Comparison of ENCODE assay signal across 21 cellular contexts in genomic region chr5:43572357-43572756, GRCh38. TPM values are rescaled to one million over a fixed set of nuclear protein-coding genes. Genes with fewer than 3 reads are reported as not detected.
DNase-seq lines count a peak whose midpoint lies in the region; ATAC-seq and TF ChIP-seq lines count a peak whose summit lies in the region.
"Had no signal": no experiment of that assay in that cellular context is flagged by ENCODE, and none has a peak within 500 bp of the region (broad histone marks: within the 10 kb centered on the region; RNA-seq: fewer than 3 reads in every experiment).

No MANE protein-coding gene starts in this region.

- H3K79me2 ChIP-seq in SK-N-SH (ENCODE audit: insufficient read depth) = no peaks in the 10 kb centered on the region

- POLR2A ChIA-PET in SK-N-SH (lab: Yijun Ruan, JAX) (no interaction called here), WTC11 (lab: Charles Lee) (no interaction called here)

- H3K4me3 Mint-ChIP-seq in mesothelial cell of epicardium = no peak overlapping the region
- no peak overlapping the region for H3K4me3 Mint-ChIP-seq in WTC11
- no peak overlapping the region for H3K4me3 Mint-ChIP-seq in HFFc6
- H3K4me3 Mint-ChIP-seq: activated naive CD4-positive, alpha-beta T cell treated with anti-CD3 and anti-CD28 coated beads, Interleukin-2, amount 50 U/mL, for 24 hours; activated T-cell treated with anti-CD3 and anti-CD28 coated beads, Interleukin-2, amount 50 U/mL, for 4 hours; endodermal cell; stimulated activated effector memory CD8-positive, alpha-beta T cell treated with anti-CD3 and anti-CD28 coated beads, Interleukin-12 subunit alpha, Interleukin-12 subunit beta, amount 100 ng/mL, for 72 hours had no signal

- no peak for TF ChIP-seq POLR2A in transverse colon (IDR thresholded peaks at IDR 0.05)

- H3K4me2 ChIP-seq in SK-N-SH = no peak overlapping the region

- intact Hi-C loops in transverse colon (cut with DNase I; ENCODE audit: low total_unique reads) = no loop called here

- ATAC-seq in SK-N-SH treated with all-trans-retinoic acid at 6 μM for 48 hours (no peak), WTC11 (no peak), GM21619 (IDR thresholded peaks at IDR 0.05; ENCODE audit: unreplicated experiment) (no peak)
- ATAC-seq: activated T-cell treated with anti-CD3 and anti-CD28 coated beads, Interleukin-2, amount 50 U/mL, for 4 hours; stimulated activated effector memory CD8-positive, alpha-beta T cell treated with anti-CD3 and anti-CD28 coated beads, Interleukin-12 subunit alpha, Interleukin-12 subunit beta, amount 100 ng/mL, for 72 hours had no signal

- H3K27ac Mint-ChIP-seq in mesothelial cell of epicardium = peak overlapping the region; percentile 30
- no peak overlapping the region for H3K27ac Mint-ChIP-seq in WTC11
- no peak overlapping the region for H3K27ac Mint-ChIP-seq in HFFc6
- H3K27ac Mint-ChIP-seq: activated naive CD4-positive, alpha-beta T cell treated with anti-CD3 and anti-CD28 coated beads, Interleukin-2, amount 50 U/mL, for 24 hours; endodermal cell; stimulated activated effector memory CD8-positive, alpha-beta T cell treated with anti-CD3 and anti-CD28 coated beads, Interleukin-12 subunit alpha, Interleukin-12 subunit beta, amount 100 ng/mL, for 72 hours had no signal

- 0 out of 2 replicates have a peak overlapping the region, but pooled peaks have one; percentile 32 for H2AFZ ChIP-seq in SK-N-SH (ENCODE audit: low read depth)

- H3K9me3 Mint-ChIP-seq in mesothelial cell of epicardium = peaks cover 8% of the 10 kb centered on the region
- peaks cover 14% of the 10 kb centered on the region; the same call in 1 of the 2 replicates for H3K9me3 Mint-ChIP-seq in WTC11
- H3K9me3 Mint-ChIP-seq in HFFc6 = no peaks in the 10 kb centered on the region
- H3K9me3 Mint-ChIP-seq: activated naive CD4-positive, alpha-beta T cell treated with anti-CD3 and anti-CD28 coated beads, Interleukin-2, amount 50 U/mL, for 24 hours; activated T-cell treated with anti-CD3 and anti-CD28 coated beads, Interleukin-2, amount 50 U/mL, for 4 hours; stimulated activated effector memory CD8-positive, alpha-beta T cell treated with anti-CD3 and anti-CD28 coated beads, Interleukin-12 subunit alpha, Interleukin-12 subunit beta, amount 100 ng/mL, for 72 hours had no signal

- CTCF ChIA-PET in SK-N-SH (lab: Yijun Ruan, JAX) (no interaction called here), WTC11 (lab: Charles Lee) (no interaction called here)

- 73% methylated on average over 2 of the region's 2 CpGs for WGBS in SK-N-SH (ENCODE audit: low lambda C conversion rate)
- 72 to 77% methylated on average over 2 of the region's 2 CpGs for WGBS in transverse colon (ENCODE audit: low coverage in 1 of 2), 2 donors

- H3K36me3 Mint-ChIP-seq in mesothelial cell of epicardium = peaks cover 20% of the 10 kb centered on the region
- peaks cover 18% of the 10 kb centered on the region for H3K36me3 Mint-ChIP-seq in WTC11
- peaks cover 10% of the 10 kb centered on the region for H3K36me3 Mint-ChIP-seq in HFFc6 (ENCODE audit: low read depth)
- H3K36me3 Mint-ChIP-seq: stimulated activated effector memory CD8-positive, alpha-beta T cell treated with anti-CD3 and anti-CD28 coated beads, Interleukin-12 subunit alpha, Interleukin-12 subunit beta, amount 100 ng/mL, for 72 hours had no signal

- TF ChIP-seq EP300 in SK-N-SH (IDR thresholded peaks at IDR 0.05; ENCODE audit: borderline replicate concordance in 1 of 2, low read depth in 1 of 2, low read length in 1 of 2) (no peak), transverse colon (IDR thresholded peaks at IDR 0.05; ENCODE audit: low read depth) (no peak)

- DNase-seq in SK-N-SH = no peak
- peak; percentile 70 for DNase-seq in fibroblast of the aortic adventitia (ENCODE audit: low read depth)
- DNase-seq in mesothelial cell of epicardium (ENCODE audit: low spot score in 2 of 2, unreplicated experiment in 2 of 2) = no peak
- no peak for DNase-seq in transverse colon
- DNase-seq in WTC11 (ENCODE audit: low spot score) = no peak
- DNase-seq in HFFc6 = no peak
- DNase-seq: 8988T; activated CD4-positive, alpha-beta T cell treated with anti-CD3 and anti-CD28 coated beads, Interleukin-2, amount 50 U/mL, for 4 hours; activated T-cell treated with anti-CD3 and anti-CD28 coated beads, Interleukin-2, amount 50 U/mL, for 4 hours; C1 segment of cervical spinal cord; caudate nucleus; DMS153; endodermal cell; foreskin melanocyte; NCI-H187 treated with DMSO at 0.1 percent for 48 hours; NCI-H510A; spleen had no signal

- in situ Hi-C loops in transverse colon (cut with MboI; ENCODE audit: low pct_ligation_motif_present in 1 of 4, low pct_unique_long_range_greater_than_20kb in 1 of 4, low sequenced_read_pairs in 3 of 4) = no loop called here

- H3K36me3 ChIP-seq in SK-N-SH (replicated peaks in 1 of 2; ENCODE audit: control insufficient read depth in 1 of 2, insufficient read depth in 2 of 2, low read length in 1 of 2) (no peaks in the 10 kb centered on the region), transverse colon (no peaks in the 10 kb centered on the region)

- H3K9ac ChIP-seq in SK-N-SH = no peak overlapping the region

- no peak overlapping the region for H3K27ac ChIP-seq in SK-N-SH (ENCODE audit: low read depth in 2 of 2, low read length in 1 of 2)
- H3K27ac ChIP-seq in transverse colon = peak overlapping the region in 3 of 4 donors; percentile 45 to 75 (median 72)
- H3K27ac ChIP-seq: spleen had no signal

- no peak overlapping the region for H3K4me3 ChIP-seq in SK-N-SH (ENCODE audit: low read depth in 2 of 2, low read length in 1 of 2)
- no peak overlapping the region for H3K4me3 ChIP-seq in fibroblast of the aortic adventitia (ENCODE audit: low read depth, low read length)
- H3K4me3 ChIP-seq in transverse colon = no peak overlapping the region
- H3K4me3 ChIP-seq: spleen had no signal

- no peak for TF ChIP-seq RAD21 in SK-N-SH (IDR thresholded peaks at IDR 0.05; ENCODE audit: low read length)

- H4K20me1 ChIP-seq in SK-N-SH (ENCODE audit: insufficient read depth) = no peaks in the 10 kb centered on the region

- peaks cover 3% of the 10 kb centered on the region for H3F3A ChIP-seq in SK-N-SH (replicated peaks; ENCODE audit: insufficient read depth)

- no peaks in the 10 kb centered on the region for H3K27me3 Mint-ChIP-seq in mesothelial cell of epicardium (ENCODE audit: low read depth)
- H3K27me3 Mint-ChIP-seq in WTC11 (ENCODE audit: low read depth) = no peaks in the 10 kb centered on the region
- no peaks in the 10 kb centered on the region; the same call in none of the 2 replicates for H3K27me3 Mint-ChIP-seq in HFFc6 (ENCODE audit: insufficient read depth)
- H3K27me3 Mint-ChIP-seq: activated naive CD4-positive, alpha-beta T cell treated with anti-CD3 and anti-CD28 coated beads, Interleukin-2, amount 50 U/mL, for 24 hours had no signal

- H3K9me3 ChIP-seq in SK-N-SH = no peaks in the 10 kb centered on the region
- H3K9me3 ChIP-seq in transverse colon = no peaks in the 10 kb centered on the region
- H3K9me3 ChIP-seq: spleen had no signal

- TF ChIP-seq CTCF in SK-N-SH (IDR thresholded peaks at IDR 0.05) (no peak), fibroblast of the aortic adventitia (IDR thresholded peaks at IDR 0.05; ENCODE audit: insufficient read depth, low read length) (no peak), mesothelial cell of epicardium (IDR thresholded peaks at IDR 0.05; ENCODE audit: unreplicated experiment) (no peak), transverse colon (IDR thresholded peaks at IDR 0.05) (no peak), WTC11 (IDR thresholded peaks at IDR 0.05) (no peak), HFFc6 (IDR thresholded peaks at IDR 0.05) (no peak)

- H3K4me1 ChIP-seq in SK-N-SH (ENCODE audit: control insufficient read depth in 1 of 2, insufficient read depth in 2 of 2, low read depth in 1 of 2, low read length in 1 of 2) (peaks cover 2 to 6% of the 10 kb centered on the region in 2 experiments; a peak in 2 of 4 replicates), transverse colon (peaks cover 0 to 8% (median 0%) of the 10 kb centered on the region in 4 donors)
- H3K4me1 ChIP-seq: spleen had no signal

- no peaks in the 10 kb centered on the region for H3K9me2 ChIP-seq in SK-N-SH

- H3K4me1 Mint-ChIP-seq in mesothelial cell of epicardium (peaks cover 13% of the 10 kb centered on the region), WTC11 (no peaks in the 10 kb centered on the region), HFFc6 (ENCODE audit: low read depth) (peaks cover 15% of the 10 kb centered on the region)
- H3K4me1 Mint-ChIP-seq: activated naive CD4-positive, alpha-beta T cell treated with anti-CD3 and anti-CD28 coated beads, Interleukin-2, amount 50 U/mL, for 24 hours; stimulated activated effector memory CD8-positive, alpha-beta T cell treated with anti-CD3 and anti-CD28 coated beads, Interleukin-12 subunit alpha, Interleukin-12 subunit beta, amount 100 ng/mL, for 72 hours had no signal

- no peaks in the 10 kb centered on the region for H3K27me3 ChIP-seq in SK-N-SH (ENCODE audit: insufficient read depth)
- no peaks in the 10 kb centered on the region for H3K27me3 ChIP-seq in transverse colon
- H3K27me3 ChIP-seq: spleen had no signal

RNA-seq across cellular contexts. Expression of gene PAIP1, which starts 15.5 kb away (rescaled TPM):
- 70.0 and 98.5 TPM in 2 replicates for polyA plus RNA-seq in SK-N-SH (2012; rRNA removed)
- 103 and 105 TPM in 2 replicates for polyA plus RNA-seq in SK-N-SH (2012; cell fraction: cytosol; rRNA removed)
- 16.1 and 39.0 TPM in 2 replicates for polyA plus RNA-seq in SK-N-SH (2012; cell fraction: nucleus; rRNA removed)
- total RNA-seq in fibroblast of the aortic adventitia (ENCODE audit: low replicate concordance) (81.2 and 113 TPM in 2 replicates), mesothelial cell of epicardium (97.9 to 109 TPM (median 103 TPM) in 3 replicates), transverse colon (10 to 100 TPM; 17.1 to 61.4 (median 46.3) TPM), WTC11 (2021) (82.5 to 85.2 TPM (median 83.5 TPM) in 3 replicates)
- total RNA-seq in HFFc6 (2021; fragmentation: NEBNext Ultra II Directional; extraction: Animal tissue kit (Norgen Biotek cat#: 25700)) = 10 to 100 TPM; 58.2 to 70.8 (median 67.1) TPM

RNA-seq across cellular contexts. Expression of gene NNT, which starts 30.6 kb away (rescaled TPM):
- 21.9 and 29.0 TPM in 2 replicates for polyA plus RNA-seq in SK-N-SH (2012; rRNA removed)
- 22.5 and 23.0 TPM in 2 replicates for polyA plus RNA-seq in SK-N-SH (2012; cell fraction: cytosol; rRNA removed)
- polyA plus RNA-seq in SK-N-SH (2012; cell fraction: nucleus; rRNA removed) = 23.1 and 37.0 TPM in 2 replicates
- total RNA-seq in fibroblast of the aortic adventitia (ENCODE audit: low replicate concordance) (54.2 and 80.3 TPM in 2 replicates), mesothelial cell of epicardium (65.7 to 68.7 TPM (median 66.0 TPM) in 3 replicates), transverse colon (10 to 100 TPM; 21.9 to 93.0 (median 48.8) TPM), WTC11 (2021) (32.0 to 37.6 TPM (median 33.1 TPM) in 3 replicates)
- 10 to 100 TPM; 52.9 to 64.0 (median 59.6) TPM for total RNA-seq in HFFc6 (2021; fragmentation: NEBNext Ultra II Directional; extraction: Animal tissue kit (Norgen Biotek cat#: 25700))

RNA-seq across cellular contexts. Expression of gene C5orf34, which starts 57.4 kb away (rescaled TPM):
- polyA plus RNA-seq in SK-N-SH (2012; rRNA removed) = 2.9 and 3.5 TPM in 2 replicates
- 2.8 and 2.9 TPM in 2 replicates for polyA plus RNA-seq in SK-N-SH (2012; cell fraction: cytosol; rRNA removed)
- polyA plus RNA-seq in SK-N-SH (2012; cell fraction: nucleus; rRNA removed) = 3.1 and 6.3 TPM in 2 replicates
- total RNA-seq in fibroblast of the aortic adventitia (ENCODE audit: low replicate concordance) (2.2 and 10.4 TPM in 2 replicates), mesothelial cell of epicardium (3.3 to 5.5 TPM (median 4.1 TPM) in 3 replicates), transverse colon (1 to 10 TPM in 2 of 4 donors, under 1 TPM in 1, not detected in 1; 0.55 to 4.0 (median 3.2) TPM), WTC11 (2021) (7.3 to 9.7 TPM (median 9.4 TPM) in 3 replicates)
- total RNA-seq in HFFc6 (2021; fragmentation: NEBNext Ultra II Directional; extraction: Animal tissue kit (Norgen Biotek cat#: 25700)) = 1 to 10 TPM; 2.2 to 4.4 (median 3.8) TPM

Comparison
In these comparisons a context has a peak if more than half of its experiments do, and no peak if none do; other contexts are left out.
1. H3K27ac ChIP-seq: peak in transverse colon (3 of 4); none in SK-N-SH (0 of 2).